ENCODE assay signal across 1 cellular context in the genomic region with DNA sequence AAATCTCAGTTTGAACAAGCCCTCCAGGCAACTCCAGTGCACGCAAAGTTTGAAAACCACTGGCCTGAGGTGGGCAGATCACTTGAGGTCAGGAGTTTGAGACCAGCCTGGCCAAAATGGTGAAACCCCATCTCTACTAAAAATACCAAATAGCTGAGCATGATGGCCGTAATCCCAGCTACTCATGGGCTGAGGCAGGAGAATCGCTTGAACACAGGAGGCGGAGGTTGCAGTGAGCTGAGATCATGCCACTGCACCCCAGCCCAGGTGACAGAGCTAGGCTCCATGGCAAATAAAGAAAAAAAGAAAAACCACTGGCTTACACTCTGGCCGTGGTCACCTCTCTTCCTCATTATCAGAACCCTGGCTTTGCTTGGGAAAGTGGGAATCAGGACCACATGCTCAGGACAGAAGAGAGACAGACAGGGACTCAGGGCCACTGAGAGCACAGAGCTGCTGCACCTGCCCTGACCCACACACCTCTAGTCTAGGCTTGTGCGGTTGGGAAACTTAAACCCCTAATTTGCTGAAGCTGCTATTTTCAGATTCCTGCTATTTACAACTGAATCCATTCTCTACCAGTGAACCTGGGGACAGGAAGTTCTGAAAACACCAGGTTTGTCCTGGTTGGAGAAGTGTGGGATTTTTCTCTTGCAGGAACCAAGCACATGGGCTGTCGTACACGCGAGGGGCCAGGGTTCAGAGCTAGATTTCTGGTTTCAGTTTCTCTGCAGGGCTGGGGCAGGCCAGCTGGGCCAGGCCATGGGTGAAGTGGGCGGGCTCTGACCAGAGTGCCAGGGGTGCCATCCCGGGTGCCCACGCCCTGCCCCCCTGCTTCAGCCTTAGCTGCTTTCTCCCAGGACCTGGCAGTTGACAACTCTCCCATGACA.
TF ChIP-seq lines count a peak whose summit lies in the region.

No MANE protein-coding gene starts in this region.

TF ChIP-seq in HepG2, 621 proteins besides CTCF, POLR2A, EP300 and RAD21 (continued from another document and continues in another):
- TF ChIP-seq IRF9 (CRISPR knock-in tag; IDR thresholded peaks at IDR 0.05; ENCODE audit: borderline replicate concordance) (peak; percentile 66; the same call in 1 of the 2 replicates), ZNF337 (CRISPR knock-in tag; IDR thresholded peaks at IDR 0.05; ENCODE audit: borderline replicate concordance, low read depth) (0 out of 2 replicates have a peak, but pooled peaks have one; percentile 37), MEIS2 (CRISPR knock-in tag; IDR thresholded peaks at IDR 0.05) (0 out of 2 replicates have a peak, but pooled peaks have one; percentile 24), TFDP2 (CRISPR knock-in tag; IDR thresholded peaks at IDR 0.05) (0 out of 2 replicates have a peak, but pooled peaks have one; percentile 21), PRPF4 (IDR thresholded peaks at IDR 0.05; ENCODE audit: low read depth, low read length, poor library complexity, severe bottlenecking) (no peak), SALL1 (CRISPR knock-in tag; IDR thresholded peaks at IDR 0.05) (peak; percentile 60; the same call in 1 of the 2 replicates), DMAP1 (CRISPR knock-in tag; IDR thresholded peaks at IDR 0.05) (peak; percentile 64), ZNF547 (CRISPR knock-in tag; IDR thresholded peaks at IDR 0.05) (peak; percentile 57; the same call in 1 of the 2 replicates), ZFP91 (CRISPR knock-in tag; IDR thresholded peaks at IDR 0.05; ENCODE audit: borderline replicate concordance) (peak; percentile 50; the same call in 1 of the 2 replicates), TCF12 (IDR thresholded peaks at IDR 0.05) (no peak), TCF12 (CRISPR knock-in tag; IDR thresholded peaks at IDR 0.05) (no peak), NFATC3 (CRISPR knock-in tag; IDR thresholded peaks at IDR 0.05) (no peak), BRD4 (CRISPR knock-in tag; IDR thresholded peaks at IDR 0.05) (no peak), ZNF761 (CRISPR knock-in tag; conservative IDR thresholded peaks at IDR 0.05) (no peak), MED1 (CRISPR knock-in tag; IDR thresholded peaks at IDR 0.05) (no peak), ZNF430 (CRISPR knock-in tag; IDR thresholded peaks at IDR 0.05) (peak; percentile 69; the same call in 1 of the 2 replicates), IRX3 (CRISPR knock-in tag; IDR thresholded peaks at IDR 0.05; ENCODE audit: borderline replicate concordance, low read depth) (0 out of 2 replicates have a peak, but pooled peaks have one; percentile 37), TFAP4 (IDR thresholded peaks at IDR 0.05; ENCODE audit: borderline replicate concordance, low read depth) (peak; percentile 35; the same call in 1 of the 2 replicates), ZFY (CRISPR knock-in tag; IDR thresholded peaks at IDR 0.05) (0 out of 2 replicates have a peak, but pooled peaks have one; percentile 20), IRF2 (CRISPR knock-in tag; IDR thresholded peaks at IDR 0.05) (peak; percentile 41; the same call in 1 of the 2 replicates), SKIL (CRISPR knock-in tag; IDR thresholded peaks at IDR 0.05; ENCODE audit: borderline replicate concordance) (no peak), MXD1 (CRISPR knock-in tag; IDR thresholded peaks at IDR 0.05) (peak; percentile 59; the same call in 1 of the 2 replicates), ARID4A (CRISPR knock-in tag; IDR thresholded peaks at IDR 0.05; ENCODE audit: borderline replicate concordance) (peak; percentile 45; the same call in 1 of the 2 replicates), TEAD2 (CRISPR knock-in tag; IDR thresholded peaks at IDR 0.05) (no peak), CREM (IDR thresholded peaks at IDR 0.05) (no peak), CREM (CRISPR knock-in tag; IDR thresholded peaks at IDR 0.05) (no peak), SMAD1 (CRISPR knock-in tag; IDR thresholded peaks at IDR 0.05; ENCODE audit: borderline replicate concordance, low read depth) (0 out of 2 replicates have a peak, but pooled peaks have one; percentile 38), ZMYM2 (CRISPR knock-in tag; IDR thresholded peaks at IDR 0.05) (0 out of 2 replicates have a peak, but pooled peaks have one; percentile 51), MYPOP (CRISPR knock-in tag; IDR thresholded peaks at IDR 0.05) (0 out of 2 replicates have a peak, but pooled peaks have one; percentile 5), ARID2 (CRISPR knock-in tag; IDR thresholded peaks at IDR 0.05; ENCODE audit: borderline replicate concordance) (no peak), POGZ (CRISPR knock-in tag; IDR thresholded peaks at IDR 0.05) (no peak), MAFK (conservative IDR thresholded peaks at IDR 0.05 in 1 of 2, IDR thresholded peaks at IDR 0.05 in 1 of 2; ENCODE audit: low read length in 2 of 2) (peak; percentile 86 to 88), MAX (IDR thresholded peaks at IDR 0.05) (peak; percentile 90)
- TF ChIP-seq, protein P1, sequence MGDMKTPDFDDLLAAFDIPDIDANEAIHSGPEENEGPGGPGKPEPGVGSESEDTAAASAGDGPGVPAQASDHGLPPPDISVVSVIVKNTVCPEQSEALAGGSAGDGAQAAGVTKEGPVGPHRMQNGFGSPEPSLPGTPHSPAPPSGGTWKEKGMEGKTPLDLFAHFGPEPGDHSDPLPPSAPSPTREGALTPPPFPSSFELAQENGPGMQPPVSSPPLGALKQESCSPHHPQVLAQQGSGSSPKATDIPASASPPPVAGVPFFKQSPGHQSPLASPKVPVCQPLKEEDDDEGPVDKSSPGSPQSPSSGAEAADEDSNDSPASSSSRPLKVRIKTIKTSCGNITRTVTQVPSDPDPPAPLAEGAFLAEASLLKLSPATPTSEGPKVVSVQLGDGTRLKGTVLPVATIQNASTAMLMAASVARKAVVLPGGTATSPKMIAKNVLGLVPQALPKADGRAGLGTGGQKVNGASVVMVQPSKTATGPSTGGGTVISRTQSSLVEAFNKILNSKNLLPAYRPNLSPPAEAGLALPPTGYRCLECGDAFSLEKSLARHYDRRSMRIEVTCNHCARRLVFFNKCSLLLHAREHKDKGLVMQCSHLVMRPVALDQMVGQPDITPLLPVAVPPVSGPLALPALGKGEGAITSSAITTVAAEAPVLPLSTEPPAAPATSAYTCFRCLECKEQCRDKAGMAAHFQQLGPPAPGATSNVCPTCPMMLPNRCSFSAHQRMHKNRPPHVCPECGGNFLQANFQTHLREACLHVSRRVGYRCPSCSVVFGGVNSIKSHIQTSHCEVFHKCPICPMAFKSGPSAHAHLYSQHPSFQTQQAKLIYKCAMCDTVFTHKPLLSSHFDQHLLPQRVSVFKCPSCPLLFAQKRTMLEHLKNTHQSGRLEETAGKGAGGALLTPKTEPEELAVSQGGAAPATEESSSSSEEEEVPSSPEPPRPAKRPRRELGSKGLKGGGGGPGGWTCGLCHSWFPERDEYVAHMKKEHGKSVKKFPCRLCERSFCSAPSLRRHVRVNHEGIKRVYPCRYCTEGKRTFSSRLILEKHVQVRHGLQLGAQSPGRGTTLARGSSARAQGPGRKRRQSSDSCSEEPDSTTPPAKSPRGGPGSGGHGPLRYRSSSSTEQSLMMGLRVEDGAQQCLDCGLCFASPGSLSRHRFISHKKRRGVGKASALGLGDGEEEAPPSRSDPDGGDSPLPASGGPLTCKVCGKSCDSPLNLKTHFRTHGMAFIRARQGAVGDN (CRISPR knock-in tag; IDR thresholded peaks at IDR 0.05), result peak; percentile 91
- TF ChIP-seq, protein P2, sequence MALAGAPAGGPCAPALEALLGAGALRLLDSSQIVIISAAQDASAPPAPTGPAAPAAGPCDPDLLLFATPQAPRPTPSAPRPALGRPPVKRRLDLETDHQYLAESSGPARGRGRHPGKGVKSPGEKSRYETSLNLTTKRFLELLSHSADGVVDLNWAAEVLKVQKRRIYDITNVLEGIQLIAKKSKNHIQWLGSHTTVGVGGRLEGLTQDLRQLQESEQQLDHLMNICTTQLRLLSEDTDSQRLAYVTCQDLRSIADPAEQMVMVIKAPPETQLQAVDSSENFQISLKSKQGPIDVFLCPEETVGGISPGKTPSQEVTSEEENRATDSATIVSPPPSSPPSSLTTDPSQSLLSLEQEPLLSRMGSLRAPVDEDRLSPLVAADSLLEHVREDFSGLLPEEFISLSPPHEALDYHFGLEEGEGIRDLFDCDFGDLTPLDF (CRISPR knock-in tag; IDR thresholded peaks at IDR 0.05), result no peak
